8 cellular contexts compared by ENCODE assay signal in the genomic region with DNA sequence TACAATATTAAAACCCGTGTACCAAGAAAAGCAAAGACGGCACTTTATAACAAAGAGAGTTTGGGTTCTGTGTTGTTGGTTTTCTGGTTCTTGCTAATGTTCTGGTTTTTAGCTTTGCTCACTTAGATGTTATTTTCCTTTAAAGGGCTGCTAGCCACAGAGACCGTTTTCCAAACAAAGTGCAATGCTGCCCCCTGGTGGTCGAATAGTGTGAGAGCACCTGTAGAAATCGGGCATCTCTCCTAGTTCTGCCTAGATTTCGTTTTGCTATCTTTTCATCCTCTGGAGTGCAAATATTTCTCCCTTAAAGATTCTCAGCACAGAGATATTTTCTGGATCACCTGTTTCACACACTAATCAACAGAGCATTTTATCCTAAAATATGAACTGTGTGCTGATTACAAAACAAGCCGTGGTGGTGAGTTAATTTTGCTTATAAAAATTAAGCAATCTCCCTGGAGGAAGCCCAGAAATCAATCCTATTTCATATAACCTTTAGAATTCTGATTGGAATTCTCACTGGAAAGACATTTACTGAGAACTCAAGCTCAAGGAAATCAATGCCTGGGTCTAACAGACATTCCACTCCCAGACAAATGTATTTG.
A peak's percentile ranks its signal among the peaks of the same experiment; 100 is the strongest.
DNase-seq lines count a peak whose midpoint lies in the region; ATAC-seq and TF ChIP-seq lines count a peak whose summit lies in the region.

No MANE protein-coding gene starts in this region.

- RAD21 ChIA-PET in HCT116 (lab: Charles Lee; ENCODE audit: low non-redundant PET in 1 of 2, low total read pairs in 2 of 2, uncharacterized antibody in 2 of 2, unreplicated experiment in 2 of 2), result interaction anchor here (0.6 to 2.5 kb wide), 6 partner anchors 103 to 861 kb away, joined by 3 to 8 read pairs (median 4); no protein-coding TSS in a partner anchor

- H3K27ac ChIP-seq in HCT116 (ENCODE audit: low read depth, low read length) (no peak overlapping the region), prostate gland (no peak overlapping the region), uterus (no peak overlapping the region)

- H3K9me3 ChIP-seq in HCT116 (ENCODE audit: control insufficient read depth in 1 of 2, insufficient read depth in 1 of 2, low read depth in 1 of 2, low read length in 2 of 2) (no peaks in the 10 kb centered on the region), prostate gland (no peaks in the 10 kb centered on the region), uterus (no peaks in the 10 kb centered on the region)

- H3K79me2 ChIP-seq in HCT116 (ENCODE audit: insufficient read depth, low read length), result no peaks in the 10 kb centered on the region

- no peak for TF ChIP-seq POLR2A in HCT116 (IDR thresholded peaks at IDR 0.05; ENCODE audit: borderline replicate concordance, extremely low read depth, insufficient read depth, insufficient read length)
- TF ChIP-seq POLR2A in prostate gland (IDR thresholded peaks at IDR 0.05), result no peak
- TF ChIP-seq POLR2A in uterus (IDR thresholded peaks at IDR 0.05), result no peak

- H3K4me3 ChIP-seq in HCT116 (replicated peaks in 1 of 2; ENCODE audit: low read depth in 1 of 2, low read length in 2 of 2), result no peak overlapping the region
- no peak overlapping the region for H3K4me3 ChIP-seq in prostate gland
- H3K4me3 ChIP-seq in uterus, result no peak overlapping the region

- peak; percentile 91 for TF ChIP-seq RAD21 in HCT116 (IDR thresholded peaks at IDR 0.05; ENCODE audit: low read depth)

- no peaks in the 10 kb centered on the region for H3K27me3 Mint-ChIP-seq in glutamatergic neuron (ENCODE audit: unreplicated experiment)

- intact Hi-C loops in HCT116 (cut with micrococcal nuclease) (loop anchor here (1.0 to 10.0 kb wide), 8 partner anchors 104 to 1556 kb away; no protein-coding TSS in a partner anchor), prostate gland (cut with DNase I) (loop anchor here (2.0 to 10.0 kb wide), 3 partner anchors 194 to 644 kb away; no protein-coding TSS in a partner anchor), uterus (cut with DNase I; ENCODE audit: low total_unique reads) (no loop called here)

- H3K27me3 ChIP-seq in HCT116 (ENCODE audit: insufficient read depth, low read length) (no peaks in the 10 kb centered on the region), prostate gland (replicated peaks; ENCODE audit: insufficient read depth) (no peaks in the 10 kb centered on the region), uterus (no peaks in the 10 kb centered on the region)

- H3K4me3 Mint-ChIP-seq in glutamatergic neuron (ENCODE audit: unreplicated experiment), result no peak overlapping the region

- no peaks in the 10 kb centered on the region for H3K36me3 Mint-ChIP-seq in activated naive CD4-positive, alpha-beta T cell treated with anti-CD3 and anti-CD28 coated beads, Interleukin-2, amount 50 U/mL, for 72 hours
- H3K36me3 Mint-ChIP-seq in glutamatergic neuron (ENCODE audit: unreplicated experiment), result no peaks in the 10 kb centered on the region

- peaks cover 17% of the 10 kb centered on the region for H3K4me1 Mint-ChIP-seq in glutamatergic neuron (ENCODE audit: low read depth, unreplicated experiment)

- peak overlapping the region; percentile 48 for H3K4me2 ChIP-seq in HCT116 (ENCODE audit: low read length)

- no TSS peak for BruUV-seq in HCT116 (replicated peaks; lab: Mats Ljungman, UMichigan)

- POLR2A ChIA-PET in HCT116 (lab: Charles Lee), result no interaction called here

- CTCF ChIA-PET in HCT116 (lab: Charles Lee), result interaction anchor here (1.0 to 2.3 kb wide), 11 partner anchors 10 to 861 kb away, joined by 3 to 21 read pairs (median 9); no protein-coding TSS in a partner anchor

- H3K36me3 ChIP-seq in HCT116 (ENCODE audit: control insufficient read depth in 1 of 2, insufficient read depth in 2 of 2, low read length in 2 of 2) (no peaks in the 10 kb centered on the region), prostate gland (no peaks in the 10 kb centered on the region), uterus (no peaks in the 10 kb centered on the region)

- 9% methylated on average over 7 of the region's 7 CpGs for WGBS in prostate gland

- ATAC-seq in HCT116 (peak; percentile 84), SK-N-SH treated with all-trans-retinoic acid at 6 μM for 48 hours (peak; percentile 96)
- peak; percentile 53 to 55 for ATAC-seq in activated naive CD4-positive, alpha-beta T cell treated with anti-CD3 and anti-CD28 coated beads, Interleukin-2, amount 50 U/mL, for 72 hours

- H2AFZ ChIP-seq in HCT116 (ENCODE audit: low read depth, low read length, poor library complexity, severe bottlenecking), result peak overlapping the region; percentile 77

- DNase-seq in GM10266 (ENCODE audit: extremely low spot score) (peak; percentile 43), HCT116 (ENCODE audit: low read depth, low spot score) (peak; percentile 57), MV-4-11 (lab: John Stamatoyannopoulos, UW) (peak; percentile 49), glutamatergic neuron (peak; percentile 84), prostate gland (ENCODE audit: low spot score) (peak; percentile 73), uterus (peak; percentile 79 to 80)
- DNase-seq in activated naive CD4-positive, alpha-beta T cell treated with anti-CD3 and anti-CD28 coated beads, Interleukin-2, amount 50 U/mL, for 72 hours (ENCODE audit: low spot score in 2 of 2), result peak; percentile 58 to 74

- no peak overlapping the region for H3K9ac ChIP-seq in HCT116 (ENCODE audit: low read length)

- no peaks in the 10 kb centered on the region for H3K9me3 Mint-ChIP-seq in activated naive CD4-positive, alpha-beta T cell treated with anti-CD3 and anti-CD28 coated beads, Interleukin-2, amount 50 U/mL, for 72 hours
- H3K9me3 Mint-ChIP-seq in glutamatergic neuron (ENCODE audit: unreplicated experiment), result no peaks in the 10 kb centered on the region

- H3K9me2 ChIP-seq in HCT116 (ENCODE audit: insufficient read depth), result no peaks in the 10 kb centered on the region

- TF ChIP-seq CTCF in GM10266 (IDR thresholded peaks at IDR 0.05; ENCODE audit: control insufficient read depth, insufficient read depth, low read depth, missing control alignments), result peak; percentile 86
- peak; percentile 72 to 96 (median 74); a peak in 5 of 6 replicates for TF ChIP-seq CTCF in HCT116 (IDR thresholded peaks at IDR 0.05 in 2 of 3, conservative IDR thresholded peaks at IDR 0.05 in 1 of 3; ENCODE audit: borderline replicate concordance in 1 of 3, insufficient read depth in 1 of 3, low read depth in 2 of 3, low read length in 2 of 3)
- peak; percentile 99 for TF ChIP-seq CTCF in glutamatergic neuron (IDR thresholded peaks at IDR 0.05; ENCODE audit: partially characterized antibody, unreplicated experiment)
- peak; percentile 83 to 99 (median 91) for TF ChIP-seq CTCF in prostate gland (IDR thresholded peaks at IDR 0.05)
- peak; percentile 83 to 94 (median 88) for TF ChIP-seq CTCF in uterus (IDR thresholded peaks at IDR 0.05)

- no peak overlapping the region for H3K27ac Mint-ChIP-seq in activated naive CD4-positive, alpha-beta T cell treated with anti-CD3 and anti-CD28 coated beads, Interleukin-2, amount 50 U/mL, for 72 hours
- H3K27ac Mint-ChIP-seq in glutamatergic neuron (ENCODE audit: unreplicated experiment), result no peak overlapping the region

- H3K4me1 ChIP-seq in HCT116 (ENCODE audit: control insufficient read depth in 1 of 2, insufficient read depth in 2 of 2, low read length in 2 of 2) (no peaks in the 10 kb centered on the region), prostate gland (replicated peaks) (no peaks in the 10 kb centered on the region), uterus (no peaks in the 10 kb centered on the region)

- no peaks in the 10 kb centered on the region for H4K20me1 ChIP-seq in HCT116 (ENCODE audit: insufficient read depth)

TF ChIP-seq in HCT116, 20 proteins besides CTCF, POLR2A, EP300 and RAD21:
- 0 out of 2 replicates have a peak, but pooled peaks have one; percentile 11 for TF ChIP-seq SP1 (IDR thresholded peaks at IDR 0.05; ENCODE audit: low read depth)
- no peak for TF ChIP-seq ZFX (IDR thresholded peaks at IDR 0.05)
TF ChIP-seq in HCT116: peak in this region for 1.

TF ChIP-seq in SK-N-SH treated with all-trans-retinoic acid at 6 μM for 48 hours, 23 proteins besides CTCF, POLR2A, EP300 and RAD21 (continues in another document):
- TF ChIP-seq ZNF70 (CRISPR knock-in tag; IDR thresholded peaks at IDR 0.05), result no peak
- TF ChIP-seq, protein P1, sequence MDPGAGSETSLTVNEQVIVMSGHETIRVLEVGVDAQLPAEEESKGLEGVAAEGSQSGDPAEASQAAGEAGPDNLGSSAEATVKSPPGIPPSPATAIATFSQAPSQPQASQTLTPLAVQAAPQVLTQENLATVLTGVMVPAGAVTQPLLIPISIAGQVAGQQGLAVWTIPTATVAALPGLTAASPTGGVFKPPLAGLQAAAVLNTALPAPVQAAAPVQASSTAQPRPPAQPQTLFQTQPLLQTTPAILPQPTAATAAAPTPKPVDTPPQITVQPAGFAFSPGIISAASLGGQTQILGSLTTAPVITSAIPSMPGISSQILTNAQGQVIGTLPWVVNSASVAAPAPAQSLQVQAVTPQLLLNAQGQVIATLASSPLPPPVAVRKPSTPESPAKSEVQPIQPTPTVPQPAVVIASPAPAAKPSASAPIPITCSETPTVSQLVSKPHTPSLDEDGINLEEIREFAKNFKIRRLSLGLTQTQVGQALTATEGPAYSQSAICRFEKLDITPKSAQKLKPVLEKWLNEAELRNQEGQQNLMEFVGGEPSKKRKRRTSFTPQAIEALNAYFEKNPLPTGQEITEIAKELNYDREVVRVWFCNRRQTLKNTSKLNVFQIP (CRISPR knock-in tag; IDR thresholded peaks at IDR 0.05; ENCODE audit: borderline replicate concordance, low read depth), result no peak
- no peak for TF ChIP-seq ISL1 (CRISPR knock-in tag; IDR thresholded peaks at IDR 0.05)
- TF ChIP-seq ZNF565 (CRISPR knock-in tag; conservative IDR thresholded peaks at IDR 0.05; ENCODE audit: low read depth), result no peak
- no peak for TF ChIP-seq OSR1 (CRISPR knock-in tag; IDR thresholded peaks at IDR 0.05)
- TF ChIP-seq ZFP3 (CRISPR knock-in tag; IDR thresholded peaks at IDR 0.05), result no peak
- TF ChIP-seq TOX (CRISPR knock-in tag; IDR thresholded peaks at IDR 0.05; ENCODE audit: borderline replicate concordance), result no peak
- TF ChIP-seq GLIS3 (CRISPR knock-in tag; IDR thresholded peaks at IDR 0.05), result no peak
- TF ChIP-seq, protein P2, sequence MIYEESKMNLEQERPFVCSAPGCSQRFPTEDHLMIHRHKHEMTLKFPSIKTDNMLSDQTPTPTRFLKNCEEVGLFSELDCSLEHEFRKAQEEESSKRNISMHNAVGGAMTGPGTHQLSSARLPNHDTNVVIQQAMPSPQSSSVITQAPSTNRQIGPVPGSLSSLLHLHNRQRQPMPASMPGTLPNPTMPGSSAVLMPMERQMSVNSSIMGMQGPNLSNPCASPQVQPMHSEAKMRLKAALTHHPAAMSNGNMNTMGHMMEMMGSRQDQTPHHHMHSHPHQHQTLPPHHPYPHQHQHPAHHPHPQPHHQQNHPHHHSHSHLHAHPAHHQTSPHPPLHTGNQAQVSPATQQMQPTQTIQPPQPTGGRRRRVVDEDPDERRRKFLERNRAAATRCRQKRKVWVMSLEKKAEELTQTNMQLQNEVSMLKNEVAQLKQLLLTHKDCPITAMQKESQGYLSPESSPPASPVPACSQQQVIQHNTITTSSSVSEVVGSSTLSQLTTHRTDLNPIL (CRISPR knock-in tag; IDR thresholded peaks at IDR 0.05; ENCODE audit: low read depth), result no peak
